ENCODE assay signal across 8 cellular contexts in genomic region chr6:158047120-158047518, GRCh38.
DNase-seq lines count a peak whose midpoint lies in the region; ATAC-seq and TF ChIP-seq lines count a peak whose summit lies in the region.

No MANE protein-coding gene starts in this region.

- no peaks in the 10 kb centered on the region for H3K36me3 ChIP-seq in GM23338 (ENCODE audit: insufficient read depth)

- H3K36me3 Mint-ChIP-seq in activated CD4-positive, alpha-beta memory T cell treated with anti-CD3 and anti-CD28 coated beads, Interleukin-2, amount 10 ng/mL, durations not matched to agents 7 days and 5 days (ENCODE audit: low read depth) = peaks cover 51% of the 10 kb centered on the region
- peaks cover 44% of the 10 kb centered on the region for H3K36me3 Mint-ChIP-seq in endothelial cell (ENCODE audit: low read depth, unreplicated experiment)
- peaks cover 22% of the 10 kb centered on the region for H3K36me3 Mint-ChIP-seq in GM23338 (ENCODE audit: low read depth)

- no peaks in the 10 kb centered on the region for H3K27me3 Mint-ChIP-seq in activated CD4-positive, alpha-beta memory T cell treated with anti-CD3 and anti-CD28 coated beads, Interleukin-2, amount 10 ng/mL, durations not matched to agents 7 days and 5 days
- peaks cover 8% of the 10 kb centered on the region for H3K27me3 Mint-ChIP-seq in endothelial cell (ENCODE audit: unreplicated experiment)
- peaks cover 16% of the 10 kb centered on the region for H3K27me3 Mint-ChIP-seq in GM23338 (ENCODE audit: insufficient read depth, low read depth, poor library complexity)

- H3F3A ChIP-seq in GM23338 (replicated peaks; ENCODE audit: low read depth) = no peaks in the 10 kb centered on the region

- no peak overlapping the region for H2AFZ ChIP-seq in GM23338

- CTCF ChIA-PET in activated CD4-positive, alpha-beta memory T cell treated with anti-CD3 and anti-CD28 coated beads, Interleukin-2, amount 10 ng/mL, durations not matched to agents 7 days and 5 days (lab: Charles Lee) = interaction anchor here (1.0 to 3.9 kb wide), 4 partner anchors 16 to 25 kb away, joined by 3 to 23 read pairs (median 4); no protein-coding TSS in a partner anchor

- no peak overlapping the region for H3K4me3 Mint-ChIP-seq in activated CD4-positive, alpha-beta memory T cell treated with anti-CD3 and anti-CD28 coated beads, Interleukin-2, amount 10 ng/mL, durations not matched to agents 7 days and 5 days
- H3K4me3 Mint-ChIP-seq in endothelial cell (ENCODE audit: unreplicated experiment) (peak overlapping the region; percentile 54), GM23338 (no peak overlapping the region)

- peak overlapping the region; percentile 49 for H3K27ac Mint-ChIP-seq in activated CD4-positive, alpha-beta memory T cell treated with anti-CD3 and anti-CD28 coated beads, Interleukin-2, amount 10 ng/mL, durations not matched to agents 7 days and 5 days
- H3K27ac Mint-ChIP-seq in endothelial cell (ENCODE audit: unreplicated experiment) (no peak overlapping the region), GM23338 (no peak overlapping the region)

- POLR2A ChIA-PET in activated CD4-positive, alpha-beta memory T cell treated with anti-CD3 and anti-CD28 coated beads, Interleukin-2, amount 10 ng/mL, durations not matched to agents 7 days and 5 days (lab: Charles Lee) = interaction anchor here (0.8 to 2.7 kb wide), 9 partner anchors 9 to 284 kb away, joined by 3 to 8 read pairs (median 3); no protein-coding TSS in a partner anchor

- H3K79me2 ChIP-seq in GM23338 (replicated peaks; ENCODE audit: insufficient read depth) = no peaks in the 10 kb centered on the region

- H3K4me3 ChIP-seq in GM23338 = no peak overlapping the region

- no peak for TF ChIP-seq CTCF in endothelial cell (IDR thresholded peaks at IDR 0.05; ENCODE audit: unreplicated experiment)
- TF ChIP-seq CTCF in GM23338 (conservative IDR thresholded peaks at IDR 0.05; ENCODE audit: low read depth in 2 of 2) = no peak

- DNase-seq in ELR (ENCODE audit: low read depth) (peak; percentile 85), endothelial cell (ENCODE audit: low spot score) (no peak), retina (no peak), GM23338 (ENCODE audit: low spot score) (no peak)
- peak; percentile 63 for DNase-seq in activated CD4-positive, alpha-beta memory T cell treated with anti-CD3 and anti-CD28 coated beads, Interleukin-2, amount 10 ng/mL, durations not matched to agents 7 days and 5 days
- DNase-seq in stimulated activated CD4-positive, alpha-beta T cell treated with anti-CD3 and anti-CD28 coated beads, TNF-alpha, amount 100 ng/mL, for 24 hours (ENCODE audit: low read depth in 3 of 3) = peak; percentile 33 to 76 (median 38)
- no peak for DNase-seq in effector CD4-positive, alpha-beta T cell

- H3K27me3 ChIP-seq in GM23338 (ENCODE audit: insufficient read depth) = no peaks in the 10 kb centered on the region

- H3K9me3 Mint-ChIP-seq in activated CD4-positive, alpha-beta memory T cell treated with anti-CD3 and anti-CD28 coated beads, Interleukin-2, amount 10 ng/mL, durations not matched to agents 7 days and 5 days = no peaks in the 10 kb centered on the region
- H3K9me3 Mint-ChIP-seq in endothelial cell (ENCODE audit: unreplicated experiment) (no peaks in the 10 kb centered on the region), GM23338 (no peaks in the 10 kb centered on the region)

- peaks cover 23% of the 10 kb centered on the region for H3K4me1 Mint-ChIP-seq in activated CD4-positive, alpha-beta memory T cell treated with anti-CD3 and anti-CD28 coated beads, Interleukin-2, amount 10 ng/mL, durations not matched to agents 7 days and 5 days
- H3K4me1 Mint-ChIP-seq in endothelial cell (ENCODE audit: unreplicated experiment) (peaks cover 11% of the 10 kb centered on the region), GM23338 (peaks cover 4% of the 10 kb centered on the region; the same call in 2 of the 3 replicates)

- H4K20me1 ChIP-seq in GM23338 (replicated peaks; ENCODE audit: insufficient read depth) = no peaks in the 10 kb centered on the region

- H3K4me2 ChIP-seq in GM23338 = no peak overlapping the region

- no peak overlapping the region for H3K27ac ChIP-seq in GM23338 (ENCODE audit: low read depth)

- no peaks in the 10 kb centered on the region for H3K4me1 ChIP-seq in GM23338 (ENCODE audit: insufficient read depth)

- no peaks in the 10 kb centered on the region for H3K9me2 ChIP-seq in GM23338 (ENCODE audit: insufficient read depth)

- ATAC-seq in GM23338 (no peak), GM21515 (IDR thresholded peaks at IDR 0.05; ENCODE audit: unreplicated experiment) (no peak)

TF ChIP-seq in GM23338, 12 proteins besides CTCF, POLR2A, EP300 and RAD21:
- TF ChIP-seq JUNB (IDR thresholded peaks at IDR 0.05; ENCODE audit: unreplicated experiment) = no peak
- no peak for TF ChIP-seq REST (IDR thresholded peaks at IDR 0.05; ENCODE audit: unreplicated experiment)
- TF ChIP-seq CREB1 (CRISPR knock-in tag; IDR thresholded peaks at IDR 0.05; ENCODE audit: low read depth) = no peak
- no peak for TF ChIP-seq ETS1 (IDR thresholded peaks at IDR 0.05)

Comparison
In these comparisons a context has a peak if more than half of its experiments do, and no peak if none do; other contexts are left out.
1. DNase-seq: peak in ELR (single experiment), activated CD4-positive, alpha-beta memory T cell treated with anti-CD3 and anti-CD28 coated beads, Interleukin-2, amount 10 ng/mL, durations not matched to agents 7 days and 5 days (single experiment) and stimulated activated CD4-positive, alpha-beta T cell treated with anti-CD3 and anti-CD28 coated beads, TNF-alpha, amount 100 ng/mL, for 24 hours (3 of 3); none in endothelial cell (single experiment), retina (single experiment), effector CD4-positive, alpha-beta T cell (single experiment) and GM23338 (single experiment).